Comparison of ENCODE assay signal across 8 cellular contexts in genomic region chr2:183035954-183036669, GRCh38. TPM values are rescaled to one million over a fixed set of nuclear protein-coding genes. Genes with fewer than 3 reads are reported as not detected.
DNase-seq lines count a peak whose midpoint lies in the region; ATAC-seq and TF ChIP-seq lines count a peak whose summit lies in the region.

No MANE protein-coding gene starts in this region.

- intact Hi-C loops in tibial artery (cut with DNase I; ENCODE audit: low total_unique reads) = no loop called here

- H3K27me3 ChIP-seq in gastroesophageal sphincter (no peaks in the 10 kb centered on the region), tibial artery (no peaks in the 10 kb centered on the region)

- no peak overlapping the region for H3K27ac Mint-ChIP-seq in activated naive CD4-positive, alpha-beta T cell treated with anti-CD3 and anti-CD28 coated beads, Interleukin-2, amount 50 U/mL, for 72 hours

- TF ChIP-seq EP300 in gastroesophageal sphincter (IDR thresholded peaks at IDR 0.05) = no peak

- no peak for TF ChIP-seq CTCF in gastroesophageal sphincter (IDR thresholded peaks at IDR 0.05)
- no peak for TF ChIP-seq CTCF in tibial artery (IDR thresholded peaks at IDR 0.05)

- H3K27ac ChIP-seq in gastroesophageal sphincter (peak overlapping the region; percentile 30 to 98 (median 90)), tibial artery (peak overlapping the region; percentile 99 to 100)

- H3K4me1 ChIP-seq in gastroesophageal sphincter = peaks cover 12 to 69% (median 22%) of the 10 kb centered on the region in 3 donors
- peaks cover 0 to 65% (median 34%) of the 10 kb centered on the region in 4 donors for H3K4me1 ChIP-seq in tibial artery

- H3K9me3 Mint-ChIP-seq in activated T-cell treated with anti-CD3 and anti-CD28 coated beads, Interleukin-2, amount 50 U/mL, for 4 hours = no peaks in the 10 kb centered on the region
- H3K9me3 Mint-ChIP-seq in activated naive CD4-positive, alpha-beta T cell treated with anti-CD3 and anti-CD28 coated beads, Interleukin-2, amount 50 U/mL, for 72 hours = no peaks in the 10 kb centered on the region

- no peak for TF ChIP-seq POLR2A in gastroesophageal sphincter (IDR thresholded peaks at IDR 0.05)

- peaks cover 37% of the 10 kb centered on the region for H3K27me3 Mint-ChIP-seq in activated T-cell treated with anti-CD3 and anti-CD28 coated beads, Interleukin-2, amount 50 U/mL, for 4 hours (ENCODE audit: low read depth)

- H3K4me3 Mint-ChIP-seq in activated T-cell treated with anti-CD3 and anti-CD28 coated beads, Interleukin-2, amount 50 U/mL, for 4 hours = peak overlapping the region; percentile 80

- WGBS in gastroesophageal sphincter (ENCODE audit: low coverage in 1 of 2), 2 donors = 11% methylated on average over 2 of the region's 2 CpGs

- peaks cover 29% of the 10 kb centered on the region for H3K4me1 Mint-ChIP-seq in activated T-cell treated with anti-CD3 and anti-CD28 coated beads, Interleukin-2, amount 50 U/mL, for 4 hours (ENCODE audit: low read depth)

- H3K4me3 ChIP-seq in gastroesophageal sphincter (peak overlapping the region; percentile 74 to 91), tibial artery (peak overlapping the region; percentile 84 to 97)

- H3K9me3 ChIP-seq in gastroesophageal sphincter (no peaks in the 10 kb centered on the region), tibial artery (no peaks in the 10 kb centered on the region)

- H3K36me3 ChIP-seq in gastroesophageal sphincter (no peaks in the 10 kb centered on the region), tibial artery (no peaks in the 10 kb centered on the region)

- H3K36me3 Mint-ChIP-seq in activated T-cell treated with anti-CD3 and anti-CD28 coated beads, Interleukin-2, amount 50 U/mL, for 4 hours (ENCODE audit: insufficient read depth) = no peaks in the 10 kb centered on the region
- H3K36me3 Mint-ChIP-seq in activated naive CD4-positive, alpha-beta T cell treated with anti-CD3 and anti-CD28 coated beads, Interleukin-2, amount 50 U/mL, for 72 hours = no peaks in the 10 kb centered on the region

- ATAC-seq in activated T-cell treated with anti-CD3 and anti-CD28 coated beads, Interleukin-2, amount 50 U/mL, for 4 hours = no peak
- ATAC-seq in HG02840 (IDR thresholded peaks at IDR 0.05; ENCODE audit: low FRiP score, unreplicated experiment) (peak; percentile 51), gastroesophageal sphincter (no peak)
- no peak for ATAC-seq in activated naive CD4-positive, alpha-beta T cell treated with anti-CD3 and anti-CD28 coated beads, Interleukin-2, amount 50 U/mL, for 72 hours

- no peak for DNase-seq in activated T-cell treated with anti-CD3 and anti-CD28 coated beads, Interleukin-2, amount 50 U/mL, for 4 hours
- no peak for DNase-seq in activated T-cell treated with anti-CD3 and anti-CD28 coated beads, Interleukin-2, amount 50 U/mL, for 1 hour
- DNase-seq in OCI-M1 (lab: John Stamatoyannopoulos, UW) (peak; percentile 70), tibial artery (no peak), GOT3 (lab: John Stamatoyannopoulos, UW) (no peak)
- no peak for DNase-seq in activated naive CD4-positive, alpha-beta T cell treated with anti-CD3 and anti-CD28 coated beads, Interleukin-2, amount 50 U/mL, for 72 hours (ENCODE audit: low spot score in 2 of 2)

RNA-seq across cellular contexts. Expression of gene NCKAP1, which starts 2.1 kb away (rescaled TPM):
- 10 to 100 TPM in 1 of 3 donors, 1 to 10 TPM in 2; 8.2 to 13.0 (median 8.3) TPM for total RNA-seq in activated T-cell treated with anti-CD3 and anti-CD28 coated beads, Interleukin-2, amount 50 U/mL, for 4 hours
- 100 to 1,000 TPM; 185 to 345 (median 292) TPM for total RNA-seq in gastroesophageal sphincter
- total RNA-seq in activated naive CD4-positive, alpha-beta T cell treated with anti-CD3 and anti-CD28 coated beads, Interleukin-2, amount 50 U/mL, for 72 hours = 10 to 100 TPM in 1 of 2 donors, 1 to 10 TPM in 1; 6.8 to 13.2 TPM

RNA-seq across cellular contexts. Expression of gene DUSP19, which starts 42.4 kb away (rescaled TPM):
- 1 to 10 TPM; 1.2 to 2.5 (median 2.2) TPM for total RNA-seq in activated T-cell treated with anti-CD3 and anti-CD28 coated beads, Interleukin-2, amount 50 U/mL, for 4 hours
- 10 to 100 TPM in 2 of 4 donors, 1 to 10 TPM in 2; 3.9 to 16.7 (median 8.6) TPM for total RNA-seq in gastroesophageal sphincter
- 1 to 10 TPM; 1.8 to 3.8 TPM for total RNA-seq in activated naive CD4-positive, alpha-beta T cell treated with anti-CD3 and anti-CD28 coated beads, Interleukin-2, amount 50 U/mL, for 72 hours

Comparison
In these comparisons a context has a peak if more than half of its experiments do, and no peak if none do; other contexts are left out.
1. RNA of gene NCKAP1, which starts 2.1 kb away (total RNA-seq): 185 to 345 TPM in gastroesophageal sphincter; 6.8 to 13.2 TPM in activated naive CD4-positive, alpha-beta T cell treated with anti-CD3 and anti-CD28 coated beads, Interleukin-2, amount 50 U/mL, for 72 hours and 8.2 to 13.0 TPM in activated T-cell treated with anti-CD3 and anti-CD28 coated beads, Interleukin-2, amount 50 U/mL, for 4 hours; every median in the first group is over 10 times any median in the second.